Comparison of ENCODE assay signal across 1 cellular context in the genomic region with DNA sequence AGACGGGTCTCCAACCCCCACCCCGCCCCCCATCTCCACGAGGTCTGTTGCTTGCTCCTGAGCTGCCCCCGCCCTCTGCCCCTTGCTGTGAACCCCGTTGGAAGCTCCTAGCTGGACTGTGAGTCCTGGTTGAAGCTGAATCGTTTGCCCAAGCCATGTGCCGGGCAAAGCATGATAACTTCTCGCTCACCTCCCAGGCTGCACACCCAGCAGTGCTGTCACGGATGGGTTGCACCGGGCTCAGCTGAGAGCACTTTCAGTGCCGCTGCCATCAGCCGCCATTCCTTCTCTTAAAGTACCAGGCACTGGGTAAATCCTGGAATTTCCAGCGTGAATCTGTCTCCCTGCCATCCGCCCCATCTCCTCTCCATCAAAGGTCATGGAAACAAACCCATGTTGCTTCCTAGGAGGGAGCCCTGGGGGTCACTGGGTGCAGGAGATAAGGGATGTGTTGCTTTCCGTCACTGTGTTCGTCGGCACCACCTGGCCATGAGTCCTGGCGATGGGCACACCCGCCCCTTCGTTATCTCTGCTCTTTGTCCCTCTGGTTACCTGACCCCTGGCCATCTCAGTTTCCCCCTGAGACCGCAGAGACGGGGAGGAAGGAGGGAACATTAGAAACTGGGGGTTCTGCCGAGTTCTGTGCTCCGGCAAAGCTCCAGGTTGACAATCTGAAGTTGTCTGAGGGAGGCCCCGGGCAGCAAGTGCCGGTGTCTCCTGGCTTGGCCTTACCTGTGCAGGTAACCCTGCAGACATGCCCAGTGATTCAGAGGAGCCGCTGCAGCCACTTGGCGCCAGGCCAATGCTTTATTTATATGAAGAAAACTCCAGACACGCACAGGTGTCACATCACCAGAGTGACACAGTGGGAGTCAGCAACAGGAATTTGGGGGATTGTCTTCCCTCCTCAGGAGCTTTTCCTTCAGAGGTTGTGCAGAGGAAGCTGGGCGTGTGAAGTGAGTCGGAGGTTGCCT.
TF ChIP-seq lines count a peak whose summit lies in the region.

No MANE protein-coding gene starts in this region.

TF ChIP-seq in H1, 55 proteins besides CTCF, POLR2A, EP300 and RAD21:
- no peak for TF ChIP-seq EGR1 (IDR thresholded peaks at IDR 0.05; ENCODE audit: borderline replicate concordance, low read depth, low read length)
- TF ChIP-seq, protein P1, sequence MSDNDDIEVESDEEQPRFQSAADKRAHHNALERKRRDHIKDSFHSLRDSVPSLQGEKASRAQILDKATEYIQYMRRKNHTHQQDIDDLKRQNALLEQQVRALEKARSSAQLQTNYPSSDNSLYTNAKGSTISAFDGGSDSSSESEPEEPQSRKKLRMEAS (IDR thresholded peaks at IDR 0.05), result peak; percentile 70
